Comparison of ENCODE assay signal across 8 cellular contexts in the genomic region with DNA sequence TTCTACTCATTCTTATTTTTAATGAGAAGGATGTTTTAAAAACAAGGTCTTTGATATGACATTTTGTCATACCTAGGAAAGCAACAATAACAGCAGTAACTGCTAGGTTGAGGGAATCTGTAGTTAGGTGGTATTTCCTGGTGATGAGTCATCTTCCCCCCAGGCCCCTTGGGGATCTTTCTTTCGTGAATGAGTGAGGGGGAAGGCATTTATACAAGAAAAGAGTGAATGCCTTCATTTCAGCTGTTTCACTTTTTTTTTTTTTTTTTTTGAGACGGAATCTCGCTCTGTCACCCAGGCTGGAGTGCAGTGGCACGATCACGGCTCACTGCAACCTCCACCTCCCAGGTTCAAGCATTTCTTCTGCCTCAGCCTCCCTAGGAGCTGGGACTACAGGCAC.
DNase-seq lines count a peak whose midpoint lies in the region; ATAC-seq and TF ChIP-seq lines count a peak whose summit lies in the region.

No MANE protein-coding gene starts in this region.

- H3K4me3 Mint-ChIP-seq in neural crest cell, result peak overlapping the region; percentile 44

- no peaks in the 10 kb centered on the region for H3K9me3 ChIP-seq in ES-I3 (ENCODE audit: control insufficient read depth, insufficient read depth, low read length)
- no peaks in the 10 kb centered on the region for H3K9me3 ChIP-seq in esophagus squamous epithelium
- no peaks in the 10 kb centered on the region for H3K9me3 ChIP-seq in MM.1S (replicated peaks; ENCODE audit: insufficient read depth, low read length)
- H3K9me3 ChIP-seq in body of pancreas, result no peaks in the 10 kb centered on the region

- H3K36me3 ChIP-seq in ES-I3 (ENCODE audit: insufficient read depth, low read length), result no peaks in the 10 kb centered on the region
- H3K36me3 ChIP-seq in esophagus squamous epithelium, result no peaks in the 10 kb centered on the region
- no peaks in the 10 kb centered on the region for H3K36me3 ChIP-seq in MM.1S (replicated peaks; ENCODE audit: insufficient read depth, low read length)
- H3K36me3 ChIP-seq in body of pancreas (replicated peaks in 1 of 2; ENCODE audit: insufficient read depth in 1 of 2, low read depth in 2 of 2), result no peaks in the 10 kb centered on the region

- WGBS in esophagus squamous epithelium, 2 donors, result 64 to 68% methylated on average over 5 of the region's 5 CpGs
- WGBS in body of pancreas, 2 donors, result 49 to 57% methylated on average over 5 of the region's 5 CpGs

- intact Hi-C loops in esophagus squamous epithelium (cut with DNase I) (no loop called here), body of pancreas (cut with DNase I) (no loop called here)

- peaks cover 64% of the 10 kb centered on the region for H3K4me1 ChIP-seq in ES-I3 (ENCODE audit: insufficient read depth, low read length)
- peaks cover 9 to 70% (median 31%) of the 10 kb centered on the region in 3 donors for H3K4me1 ChIP-seq in esophagus squamous epithelium
- no peaks in the 10 kb centered on the region for H3K4me1 ChIP-seq in MM.1S (ENCODE audit: low read length)
- H3K4me1 ChIP-seq in body of pancreas, result peaks cover 40% of the 10 kb centered on the region

- H3K4me2 ChIP-seq in MM.1S (ENCODE audit: low read depth, low read length), result no peak overlapping the region

- H4K20me1 ChIP-seq in MM.1S (ENCODE audit: insufficient read depth, low read length), result no peaks in the 10 kb centered on the region

- peak; percentile 89 for DNase-seq in NB4 (ENCODE audit: low read depth)
- DNase-seq in dermis microvascular lymphatic vessel endothelial cell (ENCODE audit: low read depth in 2 of 2), result peak; percentile 23 to 89
- no peak for DNase-seq in neural crest cell (ENCODE audit: low read depth, low spot score)
- DNase-seq in esophagus squamous epithelium (lab: John Stamatoyannopoulos, UW), result no peak
- no peak for DNase-seq in MM.1S
- DNase-seq in body of pancreas, result no peak

- H3K27ac ChIP-seq in esophagus squamous epithelium (peak overlapping the region in 2 of 4 donors; percentile 6 to 50), MM.1S (ENCODE audit: low read length) (no peak overlapping the region), body of pancreas (peak overlapping the region in 1 of 4 donors; percentile 20)

- no peak for ATAC-seq in body of pancreas
- ATAC-seq in GM21723 (IDR thresholded peaks at IDR 0.05; ENCODE audit: unreplicated experiment), result no peak

- H3K9ac ChIP-seq in ES-I3 (ENCODE audit: low read depth, low read length) (0 out of 2 replicates have a peak overlapping the region, but pooled peaks have one; percentile 23), MM.1S (ENCODE audit: low read length) (no peak overlapping the region)

- peak overlapping the region; percentile 85 for H3K27ac Mint-ChIP-seq in neural crest cell (ENCODE audit: unreplicated experiment)

- H2AFZ ChIP-seq in MM.1S (ENCODE audit: low read length), result no peak overlapping the region

- peaks cover 69% of the 10 kb centered on the region for H3K4me1 Mint-ChIP-seq in neural crest cell

- no peaks in the 10 kb centered on the region for H3K9me3 Mint-ChIP-seq in neural crest cell

- no peaks in the 10 kb centered on the region for H3K9me2 ChIP-seq in MM.1S (replicated peaks; ENCODE audit: insufficient read depth, low read length)

- H3K36me3 Mint-ChIP-seq in neural crest cell (ENCODE audit: low read depth), result no peaks in the 10 kb centered on the region

- H3F3A ChIP-seq in MM.1S (ENCODE audit: insufficient read depth, low read length), result no peaks in the 10 kb centered on the region

- TF ChIP-seq POLR2A in NB4 (IDR thresholded peaks at IDR 0.05; ENCODE audit: extremely low read depth, insufficient read length), result no peak
- TF ChIP-seq POLR2A in esophagus squamous epithelium (IDR thresholded peaks at IDR 0.05), result no peak
- no peak for TF ChIP-seq POLR2A in body of pancreas (IDR thresholded peaks at IDR 0.05)

- no peak for TF ChIP-seq CTCF in NB4 (IDR thresholded peaks at IDR 0.05; ENCODE audit: low read depth, low read length)
- no peak for TF ChIP-seq CTCF in neural crest cell (conservative IDR thresholded peaks at IDR 0.05)
- no peak for TF ChIP-seq CTCF in esophagus squamous epithelium (IDR thresholded peaks at IDR 0.05)
- no peak for TF ChIP-seq CTCF in MM.1S (IDR thresholded peaks at IDR 0.05; ENCODE audit: low read length)
- TF ChIP-seq CTCF in body of pancreas (IDR thresholded peaks at IDR 0.05), result no peak

- no peaks in the 10 kb centered on the region for H3K27me3 Mint-ChIP-seq in neural crest cell (ENCODE audit: low read depth)

- H3K27me3 ChIP-seq in esophagus squamous epithelium, result no peaks in the 10 kb centered on the region
- no peaks in the 10 kb centered on the region for H3K27me3 ChIP-seq in MM.1S (replicated peaks; ENCODE audit: insufficient read depth, low read length)
- H3K27me3 ChIP-seq in body of pancreas, result no peaks in the 10 kb centered on the region

- no peaks in the 10 kb centered on the region for H3K79me2 ChIP-seq in MM.1S (ENCODE audit: low read length)

- H3K4me3 ChIP-seq in NB4 (ENCODE audit: low read depth, low read length) (no peak overlapping the region), esophagus squamous epithelium (peak overlapping the region in 1 of 4 donors; percentile 17), MM.1S (ENCODE audit: low read length) (no peak overlapping the region), body of pancreas (no peak overlapping the region)

Comparison
In these comparisons a context has a peak if more than half of its experiments do, and no peak if none do; other contexts are left out.
1. DNase-seq: peak in NB4 (single experiment) and dermis microvascular lymphatic vessel endothelial cell (2 of 2); none in neural crest cell (single experiment), esophagus squamous epithelium (single experiment), MM.1S (single experiment) and body of pancreas (0 of 4).